ENCODE assay signal across 24 cellular contexts in the genomic region with DNA sequence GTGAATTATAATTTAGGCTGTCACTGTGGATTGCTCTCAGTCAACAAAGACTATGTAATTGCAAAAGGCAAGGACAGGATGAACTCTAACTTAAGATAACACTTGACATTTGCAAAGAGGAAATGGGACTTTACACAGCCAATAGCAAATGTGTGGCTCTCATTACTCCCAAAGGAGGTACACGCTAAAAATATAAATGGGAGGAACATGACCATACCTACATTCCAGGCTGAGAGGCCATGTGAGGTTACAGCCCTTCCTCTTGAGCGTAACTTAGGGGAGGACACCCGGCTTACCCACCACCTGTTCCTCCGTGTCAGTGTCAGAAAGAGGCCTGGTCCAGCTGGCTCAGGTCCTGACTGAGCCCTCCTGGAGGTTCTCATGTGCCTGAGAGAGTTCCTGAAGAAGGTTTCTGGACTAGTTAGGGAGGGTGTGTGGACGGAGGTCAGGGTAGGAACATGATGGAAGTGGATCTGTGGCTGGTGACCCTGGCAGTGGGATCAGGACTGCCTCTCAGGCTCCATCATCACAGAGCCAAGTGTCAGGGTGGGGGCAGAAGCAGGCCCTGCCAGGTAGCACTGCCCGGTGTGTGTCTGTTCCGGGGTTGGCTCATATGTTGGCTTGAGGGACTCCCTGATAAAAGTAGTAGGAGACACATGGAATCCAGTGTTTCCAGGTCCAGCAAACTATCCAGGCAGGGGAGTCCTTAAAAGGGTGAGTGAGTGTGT. TPM values are rescaled to one million over a fixed set of nuclear protein-coding genes. Genes with fewer than 3 reads are reported as not detected.
DNase-seq lines count a peak whose midpoint lies in the region; ATAC-seq and TF ChIP-seq lines count a peak whose summit lies in the region.
"Had no signal": no experiment of that assay in that cellular context is flagged by ENCODE, and none has a peak within 500 bp of the region (broad histone marks: within the 10 kb centered on the region; RNA-seq: fewer than 3 reads in every experiment).

No MANE protein-coding gene starts in this region.

- H3K9ac ChIP-seq in parathyroid adenoma = no peak overlapping the region

- no peak overlapping the region for H3K4me3 ChIP-seq in right atrium auricular region
- H3K4me3 ChIP-seq in parathyroid adenoma (ENCODE audit: low read depth, low read length) = no peak overlapping the region
- H3K4me3 ChIP-seq in upper lobe of right lung = no peak overlapping the region
- H3K4me3 ChIP-seq: smooth muscle cell, thoracic aorta had no signal

- H3K4me1 ChIP-seq in right atrium auricular region (peaks cover 0 to 70% of the 10 kb centered on the region in 2 donors), parathyroid adenoma (peaks cover 12% of the 10 kb centered on the region), upper lobe of right lung (peaks cover 20% of the 10 kb centered on the region)

- H3K27me3 ChIP-seq in right atrium auricular region (no peaks in the 10 kb centered on the region), parathyroid adenoma (ENCODE audit: control insufficient read depth, insufficient read depth, low read length) (no peaks in the 10 kb centered on the region), upper lobe of right lung (no peaks in the 10 kb centered on the region)
- H3K27me3 ChIP-seq: BE2C had no signal

- no peak overlapping the region for H3K4me2 ChIP-seq in parathyroid adenoma (ENCODE audit: low read length)
- H3K4me2 ChIP-seq: smooth muscle cell had no signal

- H3K36me3 ChIP-seq in right atrium auricular region (peaks cover 74% of the 10 kb centered on the region), parathyroid adenoma (ENCODE audit: control insufficient read depth, insufficient read depth, low read length) (peaks cover 2% of the 10 kb centered on the region), upper lobe of right lung (no peaks in the 10 kb centered on the region)
- H3K36me3 ChIP-seq: thoracic aorta had no signal

- H3K27ac ChIP-seq in right atrium auricular region (peak overlapping the region; percentile 81 to 93), parathyroid adenoma (peak overlapping the region; percentile 56), upper lobe of right lung (no peak overlapping the region)
- H3K27ac ChIP-seq: 22Rv1, thoracic aorta had no signal

- intact Hi-C loops in upper lobe of right lung (cut with DNase I) = no loop called here

- H3K79me2 ChIP-seq in parathyroid adenoma = no peaks in the 10 kb centered on the region

- DNase-seq in DMS 273 (lab: John Stamatoyannopoulos, UW; ENCODE audit: unreplicated experiment) (peak; percentile 57), DMS 273 treated with DMSO at 0.1 percent for 48 hours (lab: John Stamatoyannopoulos, UW) (no peak), right atrium auricular region (ENCODE audit: low spot score) (no peak), upper lobe of right lung (no peak), COLO829 (ENCODE audit: low spot score) (no peak)
- DNase-seq: activated CD4-positive, alpha-beta T cell treated with anti-CD3 and anti-CD28 coated beads, Interleukin-2, amount 50 U/mL, for 4 hours; activated naive CD4-positive, alpha-beta T cell; activated T-cell treated with anti-CD3 and anti-CD28 coated beads for 4 hours; amniotic stem cell; BE2C; Calu3; central memory CD4-positive, alpha-beta T cell; H7; naive thymus-derived CD4-positive, alpha-beta T cell; NCI-H2107; NCI-H510A; SHP77 had no signal

- ATAC-seq in upper lobe of right lung (peak; percentile 23), HG03135 (IDR thresholded peaks at IDR 0.05; ENCODE audit: unreplicated experiment) (no peak), GM21526 (IDR thresholded peaks at IDR 0.05; ENCODE audit: low FRiP score, unreplicated experiment) (no peak)
- ATAC-seq: naive thymus-derived CD4-positive, alpha-beta T cell had no signal

- TF ChIP-seq CTCF in right atrium auricular region (IDR thresholded peaks at IDR 0.05) (no peak), parathyroid adenoma (IDR thresholded peaks at IDR 0.05) (no peak), upper lobe of right lung (IDR thresholded peaks at IDR 0.05) (no peak)

- H3K9me3 ChIP-seq in right atrium auricular region (no peaks in the 10 kb centered on the region), parathyroid adenoma (ENCODE audit: control insufficient read depth, low read length) (no peaks in the 10 kb centered on the region), upper lobe of right lung (no peaks in the 10 kb centered on the region)
- H3K9me3 ChIP-seq: BE2C, thoracic aorta had no signal

- no peak overlapping the region for H2AFZ ChIP-seq in parathyroid adenoma

RNA-seq across cellular contexts. Expression of a gene that starts 7.9 kb away (rescaled TPM):
- total RNA-seq in right atrium auricular region (100 to 1,000 TPM; 679 to 853 TPM), upper lobe of right lung (2.7 TPM)

RNA-seq across cellular contexts. Expression of a gene that starts 24.7 kb away (rescaled TPM):
- total RNA-seq in right atrium auricular region = 10 to 100 TPM; 75.8 to 93.9 TPM
- 48.9 TPM for total RNA-seq in upper lobe of right lung

RNA-seq across cellular contexts. Expression of a gene that starts 50.4 kb away (rescaled TPM):
- total RNA-seq in right atrium auricular region (1 to 10 TPM; 1.5 to 3.1 TPM), upper lobe of right lung (3.7 TPM)
- total RNA-seq: lung microvascular endothelial cell, smooth muscle cell had no signal

RNA-seq across cellular contexts. Expression of a gene that starts 54.8 kb away (rescaled TPM):
- total RNA-seq in right atrium auricular region (10 to 100 TPM in 1 of 2 donors, 1 to 10 TPM in 1; 6.7 to 11.6 TPM), upper lobe of right lung (37.6 TPM)
- total RNA-seq: H7, smooth muscle cell had no signal

Comparison
In these comparisons a context has a peak if more than half of its experiments do, and no peak if none do; other contexts are left out.
1. RNA of a gene that starts 7.9 kb away (total RNA-seq): 679 to 853 TPM in right atrium auricular region; 2.7 TPM in upper lobe of right lung (single experiment); every median in the first group is over 100 times any median in the second.